In genomic region chr2:27264753-27265535, GRCh38 we compare ENCODE assay signal across 2 cellular contexts.
A peak's percentile ranks its signal among the peaks of the same experiment; 100 is the strongest.
TF ChIP-seq lines count a peak whose summit lies in the region.

No MANE protein-coding gene starts in this region.

TF ChIP-seq in HEK293T, 16 proteins besides CTCF, POLR2A, EP300 and RAD21:
- TF ChIP-seq L3MBTL2 (conservative IDR thresholded peaks at IDR 0.05) (peak; percentile 95), FOXM1 (IDR thresholded peaks at IDR 0.05; ENCODE audit: borderline replicate concordance) (no peak), NFRKB (IDR thresholded peaks at IDR 0.05) (no peak), BHLHE40 (IDR thresholded peaks at IDR 0.05; ENCODE audit: borderline replicate concordance) (no peak), SUZ12 (IDR thresholded peaks at IDR 0.05) (no peak), ARNT (IDR thresholded peaks at IDR 0.05) (no peak), ELF4 (IDR thresholded peaks at IDR 0.05) (no peak)
TF ChIP-seq in HEK293T: peak in this region for 1.

TF ChIP-seq in endothelial cell of umbilical vein, 7 proteins besides CTCF, POLR2A, EP300 and RAD21:
- TF ChIP-seq EZH2 (IDR thresholded peaks at IDR 0.05; ENCODE audit: borderline replicate concordance, low read depth, low read length, severe bottlenecking) = no peak
- TF ChIP-seq MYC (IDR thresholded peaks at IDR 0.05; ENCODE audit: low read depth, low read length) = peak; percentile 19
- TF ChIP-seq GATA2 (IDR thresholded peaks at IDR 0.05; ENCODE audit: insufficient read depth, insufficient read length, low read depth, low read length) = no peak
- peak; percentile 87 for TF ChIP-seq MAX (IDR thresholded peaks at IDR 0.05; ENCODE audit: insufficient read depth, insufficient read length)
- no peak for TF ChIP-seq JUN (IDR thresholded peaks at IDR 0.05; ENCODE audit: borderline replicate concordance, insufficient read depth, insufficient read length, low read depth)
- peak; percentile 51 for TF ChIP-seq POLR2AphosphoS5 (IDR thresholded peaks at IDR 0.05; ENCODE audit: insufficient read depth, low read depth, low read length)
- TF ChIP-seq FOS (IDR thresholded peaks at IDR 0.05; ENCODE audit: borderline replicate concordance, insufficient read depth, low read length) = no peak
